ENCODE assay signal across 13 cellular contexts in genomic region chr1:35851175-35851869, GRCh38. TPM values are rescaled to one million over a fixed set of nuclear protein-coding genes. Genes with fewer than 3 reads are reported as not detected.
DNase-seq lines count a peak whose midpoint lies in the region; ATAC-seq and TF ChIP-seq lines count a peak whose summit lies in the region.
"Had no signal": no experiment of that assay in that cellular context is flagged by ENCODE, and none has a peak within 500 bp of the region (broad histone marks: within the 10 kb centered on the region; RNA-seq: fewer than 3 reads in every experiment).

No MANE protein-coding gene starts in this region.

- H3K4me3 ChIP-seq in AG10803 (ENCODE audit: low read length) (no peak overlapping the region), right cardiac atrium (ENCODE audit: low read length) (no peak overlapping the region), skeletal muscle cell (ENCODE audit: low read depth, low read length) (no peak overlapping the region)
- H3K4me3 ChIP-seq: BLaER1 treated with 17β-estradiol and CSF1 and Interleukin-3, amounts not matched to agents 10 nM and 100 nM had no signal

- peak overlapping the region; percentile 77 for H3K27ac ChIP-seq in right cardiac atrium (ENCODE audit: low read length)
- H3K27ac ChIP-seq: BLaER1 treated with 17β-estradiol and CSF1 and Interleukin-3, amounts not matched to agents 10 nM and 100 nM had no signal

- no peak for TF ChIP-seq CTCF in AG10803 (conservative IDR thresholded peaks at IDR 0.05; ENCODE audit: low read length)

- H3K27me3 ChIP-seq in right cardiac atrium (ENCODE audit: control insufficient read depth, insufficient read depth): no peaks in the 10 kb centered on the region
- H3K27me3 ChIP-seq: BLaER1 treated with 17β-estradiol and CSF1 and Interleukin-3, amounts not matched to agents 10 nM and 100 nM had no signal

- peaks cover 4% of the 10 kb centered on the region for H3K4me1 ChIP-seq in right cardiac atrium (ENCODE audit: control insufficient read depth, insufficient read depth, low read length)

- H3K9me3 ChIP-seq in right cardiac atrium (ENCODE audit: control insufficient read depth, low read length): no peaks in the 10 kb centered on the region
- H3K9me3 ChIP-seq: BLaER1 treated with 17β-estradiol and CSF1 and Interleukin-3, amounts not matched to agents 10 nM and 100 nM had no signal

- 37% methylated on average over 3 of the region's 3 CpGs for WGBS in right cardiac atrium

- intact Hi-C loops in right cardiac atrium (cut with DNase I): no loop called here

- ATAC-seq in right cardiac atrium: peak; percentile 61 to 76
- ATAC-seq in HG03520 (IDR thresholded peaks at IDR 0.05; ENCODE audit: unreplicated experiment): no peak

- peak; percentile 88 for DNase-seq in AG10803 (ENCODE audit: low read depth)
- peak; percentile 67 for DNase-seq in cerebellum (ENCODE audit: low spot score)
- DNase-seq in right cardiac atrium: no peak
- DNase-seq in skeletal muscle cell (ENCODE audit: low read depth): peak; percentile 10
- DNase-seq in NCI-H128 (lab: John Stamatoyannopoulos, UW; ENCODE audit: unreplicated experiment): no peak
- no peak for DNase-seq in stimulated activated CD4-positive, alpha-beta T cell treated with anti-CD3 and anti-CD28 coated beads, Interleukin-4, amount 100 ng/mL, for 4 hours
- DNase-seq in activated T-cell treated with anti-CD3 and anti-CD28 coated beads, Interleukin-2, amount 50 U/mL, for 48 hours: no peak
- DNase-seq: activated CD4-positive, alpha-beta T cell treated with anti-CD3 and anti-CD28 coated beads, Interleukin-2, amount 10 ng/mL, durations not matched to agents 24 days and 14 days; activated effector memory CD4-positive, alpha-beta T cell treated with anti-CD3 and anti-CD28 coated beads, Interleukin-2, amount 50 U/mL, for 16 hours; naive B cell; stimulated activated naive CD4-positive, alpha-beta T cell had no signal

RNA-seq across cellular contexts. Expression of gene AGO1, which starts 31.7 kb away (rescaled TPM):
- total RNA-seq in cerebellum (23.0 TPM), right cardiac atrium (10 to 100 TPM; 26.9 to 35.4 (median 29.8) TPM)
- polyA plus RNA-seq in right cardiac atrium: 4.9 TPM

RNA-seq across cellular contexts. Expression of gene AGO4, which starts 43.5 kb away (rescaled TPM):
- total RNA-seq in cerebellum (60.4 TPM), right cardiac atrium (10 to 100 TPM; 17.5 to 22.9 (median 20.0) TPM)
- polyA plus RNA-seq in right cardiac atrium: 8.5 TPM

Comparison
In these comparisons a context has a peak if more than half of its experiments do, and no peak if none do; other contexts are left out.
1. DNase-seq: peak in AG10803 (single experiment), cerebellum (single experiment) and skeletal muscle cell (single experiment); none in right cardiac atrium (0 of 3), NCI-H128 (single experiment), stimulated activated CD4-positive, alpha-beta T cell treated with anti-CD3 and anti-CD28 coated beads, Interleukin-4, amount 100 ng/mL, for 4 hours (0 of 2) and activated T-cell treated with anti-CD3 and anti-CD28 coated beads, Interleukin-2, amount 50 U/mL, for 48 hours (0 of 2).